26 cellular contexts compared by ENCODE assay signal in the genomic region with DNA sequence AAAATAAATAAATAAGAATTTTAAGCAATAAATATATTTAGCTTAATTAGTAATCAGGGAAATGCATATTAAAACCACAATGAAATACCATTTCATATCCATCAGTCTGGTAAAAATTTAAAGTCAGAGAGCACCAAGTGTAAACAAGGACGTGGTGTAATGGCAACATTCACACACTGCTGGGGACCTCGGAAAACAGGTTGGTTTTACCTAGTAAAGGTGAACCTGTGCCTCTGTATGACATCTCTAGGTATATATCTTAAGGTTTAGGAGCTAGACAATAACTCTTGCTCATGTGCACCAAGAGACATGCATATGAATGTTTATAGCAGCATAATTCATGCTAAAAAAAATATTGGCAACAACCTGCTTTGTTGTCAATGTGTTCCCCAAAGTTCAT. TPM values are rescaled to one million over a fixed set of nuclear protein-coding genes. Genes with fewer than 3 reads are reported as not detected.
DNase-seq lines count a peak whose midpoint lies in the region; ATAC-seq, FAIRE-seq and TF ChIP-seq lines count a peak whose summit lies in the region.
"Had no signal": no experiment of that assay in that cellular context is flagged by ENCODE, and none has a peak within 500 bp of the region (broad histone marks: within the 10 kb centered on the region; RNA-seq: fewer than 3 reads in every experiment).

No MANE protein-coding gene starts in this region.

- H4K20me1 ChIP-seq in GM23338 (replicated peaks; ENCODE audit: insufficient read depth) (peaks cover 2% of the 10 kb centered on the region; the same call in 1 of the 2 replicates), GM12878 (ENCODE audit: control insufficient read depth, insufficient read depth) (peaks cover 2% of the 10 kb centered on the region; the same call in 1 of the 2 replicates)

- H3K27me3 Mint-ChIP-seq in GM23338 (ENCODE audit: insufficient read depth, low read depth, poor library complexity): no peaks in the 10 kb centered on the region
- no peaks in the 10 kb centered on the region for H3K27me3 Mint-ChIP-seq in stimulated activated memory B cell treated with anti-CD40 and anti-IgM and Interleukin-4, amounts not matched to agents 10 μg/mL and 1 μg/mL and 100 μg/mL, for 72 hours

- H3K4me3 Mint-ChIP-seq in GM23338: no peak overlapping the region
- no peak overlapping the region for H3K4me3 Mint-ChIP-seq in stimulated activated memory B cell treated with anti-CD40 and anti-IgM and Interleukin-4, amounts not matched to agents 10 μg/mL and 1 μg/mL and 100 μg/mL, for 72 hours

- RAD21 ChIA-PET in GM12878 (lab: Charles Lee; ENCODE audit: unreplicated experiment): interaction anchor here (0.7 to 1.0 kb wide), 3 partner anchors 21 to 124 kb away, joined by 3 read pairs; no protein-coding TSS in a partner anchor

- H3K4me2 ChIP-seq in GM23338: no peak overlapping the region
- 0 out of 2 replicates have a peak overlapping the region, but pooled peaks have one; percentile 23 for H3K4me2 ChIP-seq in GM12878 (ENCODE audit: control insufficient read depth, insufficient read depth)
- H3K4me2 ChIP-seq: BLaER1 treated with 17β-estradiol and CSF1 and Interleukin-3, amounts not matched to agents 10 nM and 100 nM; smooth muscle cell had no signal

- CTCF ChIA-PET in GM12878 (lab: Yijun Ruan, JAX): no interaction called here

- no peak for TF ChIP-seq CTCF in GM23338 (conservative IDR thresholded peaks at IDR 0.05; ENCODE audit: low read depth in 2 of 2)
- TF ChIP-seq CTCF in GM12878 (IDR thresholded peaks at IDR 0.05 in 2 of 3, conservative IDR thresholded peaks at IDR 0.05 in 1 of 3; ENCODE audit: control insufficient read depth in 2 of 3, extremely low read depth in 1 of 3, insufficient read depth in 1 of 3, low read depth in 3 of 3, low read length in 3 of 3): no peak
- TF ChIP-seq CTCF in GM13976 (IDR thresholded peaks at IDR 0.05; ENCODE audit: borderline replicate concordance, control extremely low read depth, extremely low read depth, insufficient read depth, missing control alignments): no peak
- TF ChIP-seq CTCF in foreskin keratinocyte (conservative IDR thresholded peaks at IDR 0.05): no peak

- SMC1A ChIA-PET in GM12878 (lab: Charles Lee; ENCODE audit: uncharacterized antibody, unreplicated experiment): interaction anchor here (0.7 to 8.2 kb wide), 3 partner anchors 19 to 26 kb away, joined by 3 to 213 read pairs (median 7); no protein-coding TSS in a partner anchor

- peak; percentile 37 for DNase-seq in activated CD8-positive, alpha-beta memory T cell treated with anti-CD3 and anti-CD28 coated beads for 24 hours
- DNase-seq in activated CD8-positive, alpha-beta memory T cell treated with anti-CD3 and anti-CD28 coated beads, Interleukin-2, amount 50 U/mL, for 48 hours: no peak
- no peak for DNase-seq in GM23338 (ENCODE audit: low spot score)
- no peak for DNase-seq in GM12878 (ENCODE audit: low read depth, low spot score)
- no peak for DNase-seq in GM13976 (ENCODE audit: low spot score)
- DNase-seq in foreskin keratinocyte: no peak
- DNase-seq: activated gamma-delta T cell treated with Interleukin-2 at 50 U/mL for 16 hours; aorta; caudate nucleus; DMS153; foreskin melanocyte; hippocampal formation; Karpas-422; mucosa of descending colon; NCI-H1930; NCI-H345; SIG-M5; stimulated activated CD4-positive, alpha-beta T cell treated with anti-CD3 and anti-CD28 coated beads, Interleukin-4, amount 100 ng/mL, for 1 hour had no signal

- H3K9ac ChIP-seq in GM12878 (ENCODE audit: control insufficient read depth, insufficient read depth, low read length): no peak overlapping the region
- H3K9ac ChIP-seq: BLaER1 treated with 17β-estradiol and CSF1 and Interleukin-3, amounts not matched to agents 10 nM and 100 nM had no signal

- WGBS in GM12878 (ENCODE audit: insufficient coverage, insufficient replicate concordance, low lambda C conversion rate, missing lambda C conversion rate): 48% methylated on average over 2 of the region's 2 CpGs

- H3K4me1 ChIP-seq in GM23338 (ENCODE audit: insufficient read depth) (no peaks in the 10 kb centered on the region), GM12878 (ENCODE audit: control insufficient read depth, insufficient read depth, low read length) (peaks cover 80% of the 10 kb centered on the region), foreskin keratinocyte (no peaks in the 10 kb centered on the region)

- H3K27me3 ChIP-seq in GM23338 (ENCODE audit: insufficient read depth) (no peaks in the 10 kb centered on the region), GM12878 (replicated peaks in 1 of 2; ENCODE audit: control insufficient read depth in 2 of 2, insufficient read depth in 2 of 2, low read length in 1 of 2) (no peaks in the 10 kb centered on the region), foreskin keratinocyte (no peaks in the 10 kb centered on the region)
- H3K27me3 ChIP-seq: BLaER1 treated with 17β-estradiol and CSF1 and Interleukin-3, amounts not matched to agents 10 nM and 100 nM had no signal

- POLR2A ChIA-PET in GM12878 (lab: Charles Lee): interaction anchor here (1.0 to 10.9 kb wide), 5 partner anchors 11 to 57 kb away, joined by 3 to 247 read pairs (median 4); no protein-coding TSS in a partner anchor

- H3K36me3 ChIP-seq in GM23338 (ENCODE audit: insufficient read depth): no peaks in the 10 kb centered on the region
- H3K36me3 ChIP-seq in GM12878 (ENCODE audit: control insufficient read depth in 2 of 2, insufficient read depth in 2 of 2, low read length in 1 of 2): peaks cover 6 to 22% of the 10 kb centered on the region in 2 experiments
- H3K36me3 ChIP-seq: HAP-1 had no signal

- peaks cover 12% of the 10 kb centered on the region; the same call in 2 of the 3 replicates for H3K36me3 Mint-ChIP-seq in GM23338 (ENCODE audit: low read depth)
- peaks cover 51% of the 10 kb centered on the region for H3K36me3 Mint-ChIP-seq in stimulated activated memory B cell treated with anti-CD40 and anti-IgM and Interleukin-4, amounts not matched to agents 10 μg/mL and 1 μg/mL and 100 μg/mL, for 72 hours

- no peak for TF ChIP-seq EP300 in GM12878 (IDR thresholded peaks at IDR 0.05; ENCODE audit: borderline replicate concordance in 1 of 2, control insufficient read depth in 1 of 2, low read depth in 2 of 2, low read length in 2 of 2)

- intact Hi-C loops in GM12878 (cut with micrococcal nuclease; ENCODE audit: unreplicated experiment): no loop called here

- H3K4me3 ChIP-seq in GM23338 (no peak overlapping the region), GM12878 (no peak overlapping the region)
- H3K4me3 ChIP-seq: BLaER1 treated with 17β-estradiol and CSF1 and Interleukin-3, amounts not matched to agents 10 nM and 100 nM; HAP-1; mucosa of descending colon; smooth muscle cell had no signal

- ATAC-seq in GM23338 (no peak), GM12878 (no peak), GM21717 (IDR thresholded peaks at IDR 0.05; ENCODE audit: unreplicated experiment) (no peak), foreskin keratinocyte (no peak)
- ATAC-seq in stimulated activated memory B cell treated with anti-CD40 and anti-IgM and Interleukin-4, amounts not matched to agents 10 μg/mL and 1 μg/mL and 100 μg/mL, for 72 hours: no peak
- ATAC-seq: mucosa of descending colon had no signal

- H3K27ac ChIP-seq in GM23338 (ENCODE audit: low read depth) (0 out of 2 replicates have a peak overlapping the region, but pooled peaks have one; percentile 11), GM12878 (ENCODE audit: control insufficient read depth, insufficient read depth) (peak overlapping the region; percentile 62), foreskin keratinocyte (no peak overlapping the region)
- H3K27ac ChIP-seq: BLaER1 treated with 17β-estradiol and CSF1 and Interleukin-3, amounts not matched to agents 10 nM and 100 nM had no signal

- in situ Hi-C loops in GM12878 (cut with MboI): no loop called here
- in situ Hi-C loops in GM13976 (cut with MboI; ENCODE audit: low sequenced_read_pairs, unreplicated experiment): no loop called here

- TF ChIP-seq RAD21 in GM12878 (IDR thresholded peaks at IDR 0.05; ENCODE audit: insufficient read depth, low read depth, low read length): no peak

- no peaks in the 10 kb centered on the region for H3K9me2 ChIP-seq in GM23338 (ENCODE audit: insufficient read depth)

- no peaks in the 10 kb centered on the region for H3F3A ChIP-seq in GM23338 (replicated peaks; ENCODE audit: low read depth)

- H3K79me2 ChIP-seq in GM23338 (replicated peaks; ENCODE audit: insufficient read depth) (peaks cover 8% of the 10 kb centered on the region; the same call in 1 of the 2 replicates), GM12878 (ENCODE audit: control insufficient read depth, insufficient read depth, low read length) (peaks cover 97% of the 10 kb centered on the region)

- H3K27ac Mint-ChIP-seq in GM23338: no peak overlapping the region
- H3K27ac Mint-ChIP-seq in stimulated activated memory B cell treated with anti-CD40 and anti-IgM and Interleukin-4, amounts not matched to agents 10 μg/mL and 1 μg/mL and 100 μg/mL, for 72 hours: peak overlapping the region; percentile 94

- H3K9me3 ChIP-seq in GM12878 (replicated peaks; ENCODE audit: control insufficient read depth, insufficient read depth, low read length): peaks cover 10% of the 10 kb centered on the region; the same call in 2 of the 3 replicates

- TF ChIP-seq POLR2A in GM12878 (IDR thresholded peaks at IDR 0.05; ENCODE audit: low read depth, low read length): no peak

- H3K4me1 Mint-ChIP-seq in GM23338: no peaks in the 10 kb centered on the region; the same call in 2 of the 3 replicates
- peaks cover 78% of the 10 kb centered on the region for H3K4me1 Mint-ChIP-seq in stimulated activated memory B cell treated with anti-CD40 and anti-IgM and Interleukin-4, amounts not matched to agents 10 μg/mL and 1 μg/mL and 100 μg/mL, for 72 hours

- BruUV-seq in GM12878 (replicated peaks; lab: Mats Ljungman, UMichigan): no TSS peak

- peaks cover 5% of the 10 kb centered on the region; the same call in 1 of the 3 replicates for H3K9me3 Mint-ChIP-seq in GM23338
- no peaks in the 10 kb centered on the region for H3K9me3 Mint-ChIP-seq in stimulated activated memory B cell treated with anti-CD40 and anti-IgM and Interleukin-4, amounts not matched to agents 10 μg/mL and 1 μg/mL and 100 μg/mL, for 72 hours

- FAIRE-seq in GM12878 (lab: Jason Lieb, UNC): no peak
- FAIRE-seq: G401.6, HTR-8/SVneo, islet of Langerhans had no signal

- H2AFZ ChIP-seq in GM23338 (no peak overlapping the region), GM12878 (ENCODE audit: control insufficient read depth, low read depth, low read length) (no peak overlapping the region)

RNA-seq across cellular contexts. Expression of gene FNBP1, which starts 29.7 kb away (rescaled TPM):
- 25.0 and 28.8 TPM in 2 replicates for total RNA-seq in GM23338 (2014; rRNA removed; shearing (Covaris generic))
- 26.6 and 27.4 TPM in 2 replicates for polyA plus RNA-seq in GM23338 (2016; fragmentation: Nextera tagmentation; extraction: Ambion mirVana)
- total RNA-seq in GM12878 (2013; cell fraction: nucleolus; rRNA removed): 1,139 and 1,239 TPM in 2 replicates
- 167 and 204 TPM in 2 replicates for total RNA-seq in GM12878 (2014; rRNA removed)
- total RNA-seq in GM12878 (2014; rRNA removed; fragmentation: Illumina TruSeq; extraction: Trizol): 277 and 283 TPM in 2 replicates
- total RNA-seq in GM12878 (2021): 353 and 356 TPM in 2 replicates
- polyA plus RNA-seq in GM12878 (2011; ENCODE audit: low read depth): 193 TPM
- polyA plus RNA-seq in GM12878 (2011; rRNA removed): 188 and 268 TPM in 2 replicates
- 82.5 and 118 TPM in 2 replicates for polyA plus RNA-seq in GM12878 (2011; cell fraction: cytosol; rRNA removed)
- 111 and 142 TPM in 2 replicates for polyA plus RNA-seq in GM12878 (2011; cell fraction: nucleus; rRNA removed)
- 288 and 297 TPM in 2 replicates for polyA plus RNA-seq in GM12878 (2012)
- polyA plus RNA-seq in GM12878 (2014; fragmentation: Illumina TruSeq; extraction: Trizol): 258 and 290 TPM in 2 replicates
- 10 to 100 TPM; 64.5 to 80.5 TPM for polyA plus RNA-seq in GM12878 (2014; fragmentation: Nextera tagmentation; extraction: Ambion mirVana)
- polyA plus RNA-seq in GM12878 (2014; rRNA removed): 180 and 208 TPM in 2 replicates
- polyA plus RNA-seq in GM12878 (2016; fragmentation: Nextera tagmentation; extraction: Ambion mirVana): 100 to 1,000 TPM; 165 to 170 TPM
- 163 and 327 TPM in 2 replicates for polyA minus RNA-seq in GM12878 (2011; rRNA and poly(A)+ RNA removed)
- polyA minus RNA-seq in GM12878 (2011; cell fraction: cytosol; rRNA and poly(A)+ RNA removed): 124 and 136 TPM in 2 replicates
- polyA minus RNA-seq in GM12878 (2011; cell fraction: nucleus; rRNA and poly(A)+ RNA removed): 73.0 and 135 TPM in 2 replicates
- 12.4 TPM in 2 replicates for total RNA-seq in foreskin keratinocyte
- polyA plus RNA-seq in foreskin keratinocyte: 3.7 and 4.0 TPM in 2 replicates

RNA-seq across cellular contexts. Expression of gene GPR107, which starts 40.4 kb away (rescaled TPM):
- 18.4 and 30.7 TPM in 2 replicates for total RNA-seq in GM23338 (2014; rRNA removed; shearing (Covaris generic))
- 6.2 and 7.3 TPM in 2 replicates for polyA plus RNA-seq in GM23338 (2016; fragmentation: Nextera tagmentation; extraction: Ambion mirVana)
- 50.0 and 61.3 TPM in 2 replicates for total RNA-seq in GM12878 (2013; cell fraction: nucleolus; rRNA removed)
- total RNA-seq in GM12878 (2014; rRNA removed): 10.1 and 10.3 TPM in 2 replicates
- 9.9 and 10.0 TPM in 2 replicates for total RNA-seq in GM12878 (2014; rRNA removed; fragmentation: Illumina TruSeq; extraction: Trizol)
- total RNA-seq in GM12878 (2021): 14.9 and 16.6 TPM in 2 replicates
- polyA plus RNA-seq in GM12878 (2011; ENCODE audit: low read depth): 10.6 TPM
- polyA plus RNA-seq in GM12878 (2011; rRNA removed): 21.4 and 23.2 TPM in 2 replicates
- 11.0 and 12.5 TPM in 2 replicates for polyA plus RNA-seq in GM12878 (2011; cell fraction: cytosol; rRNA removed)
- polyA plus RNA-seq in GM12878 (2011; cell fraction: nucleus; rRNA removed): 19.9 and 23.2 TPM in 2 replicates
- 14.5 and 22.9 TPM in 2 replicates for polyA plus RNA-seq in GM12878 (2012)
- 13.2 and 14.0 TPM in 2 replicates for polyA plus RNA-seq in GM12878 (2014; fragmentation: Illumina TruSeq; extraction: Trizol)
- 1 to 10 TPM; 2.7 to 2.9 TPM for polyA plus RNA-seq in GM12878 (2014; fragmentation: Nextera tagmentation; extraction: Ambion mirVana)
- polyA plus RNA-seq in GM12878 (2014; rRNA removed): 10.0 and 11.2 TPM in 2 replicates
- 10 to 100 TPM in 1 of 2 experiments, 1 to 10 TPM in 1; 6.3 to 10.9 TPM for polyA plus RNA-seq in GM12878 (2016; fragmentation: Nextera tagmentation; extraction: Ambion mirVana)
- 22.1 and 23.7 TPM in 2 replicates for polyA minus RNA-seq in GM12878 (2011; rRNA and poly(A)+ RNA removed)
- 7.4 and 18.3 TPM in 2 replicates for polyA minus RNA-seq in GM12878 (2011; cell fraction: cytosol; rRNA and poly(A)+ RNA removed)
- 10.5 and 20.3 TPM in 2 replicates for polyA minus RNA-seq in GM12878 (2011; cell fraction: nucleus; rRNA and poly(A)+ RNA removed)
- total RNA-seq in foreskin keratinocyte: 21.6 and 25.8 TPM in 2 replicates
- 10.6 and 10.7 TPM in 2 replicates for polyA plus RNA-seq in foreskin keratinocyte
